14 cellular contexts compared by ENCODE assay signal in the genomic region with DNA sequence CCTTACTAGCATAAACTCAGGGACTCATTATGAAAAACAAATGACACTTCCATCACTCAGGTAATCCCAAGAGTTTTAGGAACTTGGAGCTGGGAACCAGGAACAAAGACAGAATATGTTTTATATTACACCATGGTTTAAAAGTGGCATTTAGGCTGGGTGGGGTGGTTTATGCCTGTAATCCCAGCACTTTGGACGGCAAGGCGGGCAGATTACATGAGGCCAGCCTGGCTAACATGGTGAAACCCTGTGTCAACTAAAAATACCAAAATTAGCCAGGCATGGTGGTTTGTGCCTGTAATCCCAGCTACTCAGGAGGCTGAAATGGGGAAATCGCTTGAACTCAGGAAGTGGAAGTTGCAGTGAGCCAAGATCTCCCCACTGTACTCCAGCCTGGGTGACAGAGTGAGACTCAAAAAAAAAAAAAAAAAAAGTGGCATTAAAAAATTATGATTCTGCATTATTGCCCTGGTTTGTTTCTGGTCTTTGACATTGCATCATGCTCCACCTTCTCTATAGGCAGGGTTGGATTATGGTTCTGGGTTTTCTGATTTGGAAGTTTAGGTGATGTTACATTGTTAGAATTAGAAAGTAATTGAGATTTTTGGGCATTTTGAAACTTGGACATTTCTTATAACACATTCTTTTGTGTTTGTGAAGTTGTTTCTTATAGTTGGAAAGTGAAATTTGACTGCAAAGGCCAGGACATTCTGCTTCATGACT. TPM values are rescaled to one million over a fixed set of nuclear protein-coding genes. Genes with fewer than 3 reads are reported as not detected.
DNase-seq lines count a peak whose midpoint lies in the region; ATAC-seq and TF ChIP-seq lines count a peak whose summit lies in the region.
"Had no signal": no experiment of that assay in that cellular context is flagged by ENCODE, and none has a peak within 500 bp of the region (broad histone marks: within the 10 kb centered on the region; RNA-seq: fewer than 3 reads in every experiment).

No MANE protein-coding gene starts in this region.

- H3K27me3 ChIP-seq in BLaER1 treated with 17β-estradiol and CSF1 and Interleukin-3, amounts not matched to agents 10 nM and 100 nM, result no peaks in the 10 kb centered on the region
- H3K27me3 ChIP-seq in ascending aorta (no peaks in the 10 kb centered on the region), lower lobe of right lung (ENCODE audit: low read depth) (no peaks in the 10 kb centered on the region), gastrocnemius medialis (no peaks in the 10 kb centered on the region)
- H3K27me3 ChIP-seq: vagina had no signal

- H3K4me1 ChIP-seq in BLaER1 treated with 17β-estradiol and CSF1 and Interleukin-3, amounts not matched to agents 10 nM and 100 nM, result peaks cover 0 to 99% (median 42%) of the 10 kb centered on the region in 10 experiments; a peak in 16 of 20 replicates
- H3K4me1 ChIP-seq in ascending aorta (peaks cover 0 to 19% of the 10 kb centered on the region in 2 donors), lower lobe of right lung (peaks cover 42% of the 10 kb centered on the region), gastrocnemius medialis (peaks cover 27 to 33% of the 10 kb centered on the region in 2 donors)

- TF ChIP-seq POLR2A in NB4 (IDR thresholded peaks at IDR 0.05; ENCODE audit: extremely low read depth, insufficient read length) (no peak), gastrocnemius medialis (IDR thresholded peaks at IDR 0.05) (no peak)

- peaks cover 8 to 28% (median 17%) of the 10 kb centered on the region in 11 experiments for H3K9me3 ChIP-seq in BLaER1 treated with 17β-estradiol and CSF1 and Interleukin-3, amounts not matched to agents 10 nM and 100 nM (replicated peaks in 1 of 11)
- H3K9me3 ChIP-seq in ascending aorta (no peaks in the 10 kb centered on the region), lower lobe of right lung (no peaks in the 10 kb centered on the region), gastrocnemius medialis (no peaks in the 10 kb centered on the region)
- H3K9me3 ChIP-seq: vagina had no signal

- H4K20me1 ChIP-seq in BLaER1 treated with 17β-estradiol and CSF1 and Interleukin-3, amounts not matched to agents 10 nM and 100 nM, result no peaks in the 10 kb centered on the region; a peak in 1 of 22 replicates

- H3K4me3 ChIP-seq in BLaER1 treated with 17β-estradiol and CSF1 and Interleukin-3, amounts not matched to agents 10 nM and 100 nM, result peak overlapping the region in 2 of 10 experiments; percentile 1 to 5; a peak in 1 of 20 replicates
- H3K4me3 ChIP-seq in NB4 (ENCODE audit: low read depth, low read length), result no peak overlapping the region
- H3K4me3 ChIP-seq in ascending aorta, result no peak overlapping the region
- H3K4me3 ChIP-seq in lower lobe of right lung, result no peak overlapping the region
- no peak overlapping the region for H3K4me3 ChIP-seq in gastrocnemius medialis
- H3K4me3 ChIP-seq: vagina had no signal

- H3K9ac ChIP-seq in BLaER1 treated with 17β-estradiol and CSF1 and Interleukin-3, amounts not matched to agents 10 nM and 100 nM, result peak overlapping the region in 8 of 11 experiments; percentile 4 to 74 (median 60); a peak in 14 of 22 replicates

- intact Hi-C loops in ascending aorta (cut with DNase I) (no loop called here), lower lobe of right lung (cut with DNase I) (no loop called here), gastrocnemius medialis (cut with DNase I; ENCODE audit: low total_unique reads) (no loop called here)

- TF ChIP-seq CTCF in NB4 (IDR thresholded peaks at IDR 0.05; ENCODE audit: low read depth, low read length) (no peak), ascending aorta (IDR thresholded peaks at IDR 0.05) (no peak), lower lobe of right lung (IDR thresholded peaks at IDR 0.05) (no peak), gastrocnemius medialis (IDR thresholded peaks at IDR 0.05 in 4 of 5, conservative IDR thresholded peaks at IDR 0.05 in 1 of 5) (no peak)

- in situ Hi-C loops in gastrocnemius medialis (cut with MboI; ENCODE audit: low sequenced_read_pairs in 4 of 4), result no loop called here

- peaks cover 0 to 51% (median 0%) of the 10 kb centered on the region in 11 experiments; a peak in 10 of 22 replicates for H3K36me3 ChIP-seq in BLaER1 treated with 17β-estradiol and CSF1 and Interleukin-3, amounts not matched to agents 10 nM and 100 nM
- H3K36me3 ChIP-seq in ascending aorta (no peaks in the 10 kb centered on the region), lower lobe of right lung (no peaks in the 10 kb centered on the region), gastrocnemius medialis (no peaks in the 10 kb centered on the region)
- H3K36me3 ChIP-seq: vagina had no signal

- DNase-seq in NB4 (ENCODE audit: low read depth) (peak; percentile 59), ascending aorta (ENCODE audit: low spot score in 2 of 2) (no peak), lower lobe of right lung (no peak), gastrocnemius medialis (no peak)
- DNase-seq in stimulated activated CD4-positive, alpha-beta T cell treated with anti-CD3 and anti-CD28 coated beads, Interleukin-2, amount 100 ng/mL, for 24 hours, result no peak
- no peak for DNase-seq in stimulated activated CD8-positive, alpha-beta memory T cell treated with anti-CD3 and anti-CD28 coated beads, Interleukin-4, amount 100 ng/mL, for 48 hours
- DNase-seq: activated gamma-delta T cell treated with Interleukin-2 at 50 U/mL for 16 hours; DMS153; mesendoderm; nucleus accumbens; stimulated activated naive CD4-positive, alpha-beta T cell had no signal

- ATAC-seq in lower lobe of right lung (peak; percentile 51 to 62), gastrocnemius medialis (no peak)
- ATAC-seq in activated CD4-positive, CD25-positive, alpha-beta regulatory T cell treated with anti-CD3 and anti-CD28 coated beads, Interleukin-2, amount 50 U/mL, for 24 hours, result no peak

- H3K27ac ChIP-seq in BLaER1 treated with 17β-estradiol and CSF1 and Interleukin-3, amounts not matched to agents 10 nM and 100 nM, result peak overlapping the region; percentile 23 to 89 (median 73); a peak in 21 of 22 replicates
- H3K27ac ChIP-seq in ascending aorta, result peak overlapping the region; percentile 9 to 19
- peak overlapping the region; percentile 39 for H3K27ac ChIP-seq in lower lobe of right lung
- no peak overlapping the region for H3K27ac ChIP-seq in gastrocnemius medialis
- H3K27ac ChIP-seq: vagina had no signal

- H3K4me2 ChIP-seq in BLaER1 treated with 17β-estradiol and CSF1 and Interleukin-3, amounts not matched to agents 10 nM and 100 nM, result peak overlapping the region in 10 of 11 experiments; percentile 21 to 94 (median 72); a peak in 18 of 22 replicates

RNA-seq across cellular contexts. Expression of a gene that starts 19.0 kb away (rescaled TPM):
- total RNA-seq in ascending aorta (61.4 TPM), lower lobe of right lung (97.1 TPM), gastrocnemius medialis (100 to 1,000 TPM; 140 to 194 (median 164) TPM)

Comparison
In these comparisons a context has a peak if more than half of its experiments do, and no peak if none do; other contexts are left out.
1. H3K27ac ChIP-seq: peak in BLaER1 treated with 17β-estradiol and CSF1 and Interleukin-3, amounts not matched to agents 10 nM and 100 nM (11 of 11), ascending aorta (2 of 2) and lower lobe of right lung (single experiment); none in gastrocnemius medialis (0 of 4).
2. ATAC-seq: peak in lower lobe of right lung (2 of 2); none in activated CD4-positive, CD25-positive, alpha-beta regulatory T cell treated with anti-CD3 and anti-CD28 coated beads, Interleukin-2, amount 50 U/mL, for 24 hours (0 of 2) and gastrocnemius medialis (0 of 2).